1 cellular context compared by ENCODE assay signal in genomic region chr17:82230627-82231311, GRCh38.
TF ChIP-seq lines count a peak whose summit lies in the region.

No MANE protein-coding gene starts in this region.

TF ChIP-seq in HepG2, 621 proteins besides CTCF, POLR2A, EP300 and RAD21 (continued from another document):
- TF ChIP-seq ZNF687 (CRISPR knock-in tag; IDR thresholded peaks at IDR 0.05) (peak; percentile 88), PHF5A (CRISPR knock-in tag; IDR thresholded peaks at IDR 0.05; ENCODE audit: low read depth, unreplicated experiment) (peak; percentile 38), NFE2L2 (IDR thresholded peaks at IDR 0.05; ENCODE audit: low read length) (no peak), FUBP1 (CRISPR knock-in tag; IDR thresholded peaks at IDR 0.05; ENCODE audit: borderline replicate concordance) (peak; percentile 21; the same call in 1 of the 2 replicates), ZNF777 (CRISPR knock-in tag; IDR thresholded peaks at IDR 0.05) (peak; percentile 95), NR2C2 (CRISPR knock-in tag; IDR thresholded peaks at IDR 0.05; ENCODE audit: borderline replicate concordance) (peak; percentile 48; the same call in 1 of the 2 replicates)
